In the genomic region with DNA sequence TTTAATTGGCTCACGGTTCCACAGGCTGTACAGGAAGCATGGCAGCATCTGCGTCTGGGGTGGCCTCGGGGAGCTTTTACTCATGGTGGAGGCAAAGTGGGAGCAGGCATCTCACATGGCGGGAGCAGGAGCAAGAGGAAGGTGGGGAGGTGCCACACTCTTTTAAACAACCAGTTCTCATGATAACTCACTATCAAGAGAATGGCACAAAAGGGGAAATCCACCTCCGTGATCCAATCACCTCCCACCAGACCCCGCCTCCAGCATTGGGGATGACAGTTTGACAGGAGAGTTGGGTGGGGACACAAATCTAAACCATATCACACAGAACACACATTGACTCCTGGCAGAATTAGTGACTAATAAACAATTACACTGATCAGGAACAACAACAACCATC, we compare ENCODE assay signal across 33 cellular contexts.
"Had no signal": no experiment of that assay in that cellular context is flagged by ENCODE, and none has a peak within 500 bp of the region (broad histone marks: within the 10 kb centered on the region; RNA-seq: fewer than 3 reads in every experiment).

No MANE protein-coding gene starts in this region.

- H3K36me3 ChIP-seq: adrenal gland, brain microvascular endothelial cell, breast epithelium, cardiac muscle cell had no signal

- H3K27me3 ChIP-seq: adrenal gland, body of pancreas, breast epithelium, cardiac muscle cell had no signal

- DNase-seq: activated B cell treated with CpG ODN at 0.5 μM for 24 hours; activated CD4-positive, alpha-beta memory T cell treated with anti-CD3 and anti-CD28 coated beads for 36 hours; activated CD4-positive, alpha-beta T cell treated with anti-CD3 and anti-CD28 coated beads for 4 hours; activated CD4-positive, alpha-beta T cell treated with anti-CD3 and anti-CD28 coated beads, Interleukin-2, amount 10 ng/mL, durations not matched to agents 7 days and 5 days; activated CD4-positive, CD25-positive, alpha-beta regulatory T cell treated with anti-CD3 and anti-CD28 coated beads, Interleukin-2, amount 50 U/mL, for 72 hours; activated CD8-positive, alpha-beta memory T cell treated with anti-CD3 and anti-CD28 coated beads, Interleukin-2, amount 50 U/mL, for 4 hours; activated CD8-positive, alpha-beta T cell treated with anti-CD3 and anti-CD28 coated beads for 36 hours; activated effector memory CD4-positive, alpha-beta T cell treated with anti-CD3 and anti-CD28 coated beads, Interleukin-2, amount 50 U/mL, for 16 hours; activated gamma-delta T cell treated with Interleukin-2 at 50 U/mL for 16 hours; activated naive CD4-positive, alpha-beta T cell; activated naive CD4-positive, alpha-beta T cell treated with anti-CD3 and anti-CD28 coated beads for 36 hours; activated naive CD4-positive, alpha-beta T cell treated with anti-CD3 and anti-CD28 coated beads, Interleukin-2, amount 50 U/mL, for 16 hours; activated naive CD8-positive, alpha-beta T cell treated with anti-CD3 and anti-CD28 coated beads for 36 hours; activated T-cell treated with anti-CD3 and anti-CD28 coated beads for 4 hours; activated T-cell treated with anti-CD3 and anti-CD28 coated beads, Interleukin-2, amount 50 U/mL, for 1 hour; activated T-cell treated with anti-CD3 and anti-CD28 coated beads, Interleukin-2, amount 50 U/mL, for 4 hours; activated T-cell treated with anti-CD3 and anti-CD28 coated beads, Interleukin-2, amount 50 U/mL, for 72 hours; adrenal gland; amniotic stem cell; aorta; body of pancreas; brain microvascular endothelial cell; SW 1271; T-helper 1 cell; T-helper 2 cell; T-helper 9 cell had no signal

- FAIRE-seq: astrocyte, TTC549 had no signal

- H3K4me1 ChIP-seq: adrenal gland, body of pancreas, breast epithelium had no signal

- ATAC-seq: activated CD8-positive, alpha-beta T cell treated with anti-CD3 and anti-CD28 coated beads for 36 hours; activated naive CD4-positive, alpha-beta T cell treated with anti-CD3 and anti-CD28 coated beads, Interleukin-2, amount 50 U/mL, for 72 hours; activated T-cell treated with anti-CD3 and anti-CD28 coated beads, Interleukin-2, amount 50 U/mL, for 4 hours; activated T-cell treated with anti-CD3 and anti-CD28 coated beads, Interleukin-2, amount 50 U/mL, for 72 hours; activated T-helper 17 cell treated with anti-CD3 and anti-CD28 coated beads, Interleukin-2, amount 50 U/mL, for 72 hours; body of pancreas had no signal

- H3K27ac ChIP-seq: adrenal gland, body of pancreas, brain microvascular endothelial cell, breast epithelium, VCaP had no signal

- H3K4me3 ChIP-seq: adrenal gland, body of pancreas, breast epithelium, cardiac muscle cell had no signal

- H3K9me3 ChIP-seq: adrenal gland, body of pancreas, breast epithelium had no signal
